In genomic region chr3:9169326-9169725, GRCh38 we compare ENCODE assay signal across 19 cellular contexts.
DNase-seq lines count a peak whose midpoint lies in the region; ATAC-seq, FAIRE-seq and TF ChIP-seq lines count a peak whose summit lies in the region.
"Had no signal": no experiment of that assay in that cellular context is flagged by ENCODE, and none has a peak within 500 bp of the region (broad histone marks: within the 10 kb centered on the region; RNA-seq: fewer than 3 reads in every experiment).

No MANE protein-coding gene starts in this region.

- no peak overlapping the region for H3K56ac ChIP-seq in H1 (replicated peaks; ENCODE audit: insufficient read length, low read depth, low read length)

- FAIRE-seq in H1 (lab: Jason Lieb, UNC): no peak
- FAIRE-seq: small intestine had no signal

- POLR2A ChIA-PET in H1 (lab: Charles Lee; ENCODE audit: partially characterized antibody): no interaction called here

- ATAC-seq in stimulated activated naive CD8-positive, alpha-beta T cell treated with anti-CD3 and anti-CD28 coated beads, Interleukin-15, amount 100 ng/mL, for 72 hours: no peak
- ATAC-seq: gastroesophageal sphincter had no signal

- H3K4ac ChIP-seq in H1 (replicated peaks; ENCODE audit: insufficient read length, low read depth, low read length) (no peak overlapping the region), neuronal stem cell (ENCODE audit: low read length) (no peak overlapping the region)

- WGBS in H1 (ENCODE audit: extremely low coverage in 1 of 2, insufficient coverage in 1 of 2, insufficient read length in 1 of 2, insufficient replicate concordance in 2 of 2, low coverage in 1 of 2, low lambda C conversion rate in 2 of 2, missing lambda C conversion rate in 1 of 2), 2 experiments: 85% methylated on average over 1 of the region's 1 CpG; no CpG with 5 or more reads in 1 of the 2 experiments
- WGBS in neuronal stem cell (ENCODE audit: extremely low coverage in 2 of 2, insufficient read length in 2 of 2, insufficient replicate concordance in 1 of 2), 2 donors: no CpG with 5 or more reads among the region's 1 CpG

- peaks cover 7% of the 10 kb centered on the region; the same call in 1 of the 2 replicates for H3F3A ChIP-seq in MM.1S (ENCODE audit: insufficient read depth, low read length)

- no peak for TF ChIP-seq RAD21 in H1 (IDR thresholded peaks at IDR 0.05 in 1 of 2, conservative IDR thresholded peaks at IDR 0.05 in 1 of 2; ENCODE audit: low read depth in 2 of 2, low read length in 2 of 2)

- H3K23ac ChIP-seq in H1 (ENCODE audit: insufficient read length): no peak overlapping the region
- no peak overlapping the region for H3K23ac ChIP-seq in neuronal stem cell (ENCODE audit: low read depth, low read length, poor library complexity)

- DNase-seq in stimulated activated naive CD8-positive, alpha-beta T cell treated with anti-CD3 and anti-CD28 coated beads, Interleukin-15, amount 100 ng/mL, for 72 hours: no peak
- DNase-seq in MM.1S (no peak), H1 (ENCODE audit: low read depth in 1 of 2, low spot score in 2 of 2) (no peak), neuronal stem cell (ENCODE audit: low spot score) (no peak), AG08396 (ENCODE audit: low spot score) (no peak), cerebellum (ENCODE audit: low spot score) (no peak)
- DNase-seq: activated gamma-delta T cell treated with Interleukin-2 at 50 U/mL for 16 hours; AML-193; cortex of kidney; HFFc6; Kasumi-1; stimulated activated CD4-positive, alpha-beta T cell treated with anti-CD3 and anti-CD28 coated beads, Interleukin-4, amount 100 ng/mL, for 1 hour; substantia nigra had no signal

- H2BK5ac ChIP-seq in H1 (ENCODE audit: low read depth, low read length) (no peak overlapping the region), neuronal stem cell (ENCODE audit: low read length) (no peak overlapping the region)

- H2BK20ac ChIP-seq in H1 (ENCODE audit: low read length): no peak overlapping the region

- no peaks in the 10 kb centered on the region for H3K23me2 ChIP-seq in H1 (ENCODE audit: low read depth, low read length)

- H3K4me3 Mint-ChIP-seq in stimulated activated naive CD8-positive, alpha-beta T cell treated with anti-CD3 and anti-CD28 coated beads, Interleukin-15, Interleukin-2, amounts not matched to agents 100 ng/mL and 50 ng/mL, for 24 hours: no peak overlapping the region
- no peak overlapping the region for H3K4me3 Mint-ChIP-seq in stimulated activated naive CD8-positive, alpha-beta T cell treated with anti-CD3 and anti-CD28 coated beads, Interleukin-15, amount 100 ng/mL, for 72 hours
- H3K4me3 Mint-ChIP-seq: HFFc6 had no signal

- H3K27me3 Mint-ChIP-seq in stimulated activated naive CD8-positive, alpha-beta T cell treated with anti-CD3 and anti-CD28 coated beads, Interleukin-15, Interleukin-2, amounts not matched to agents 100 ng/mL and 50 ng/mL, for 24 hours: no peaks in the 10 kb centered on the region
- H3K27me3 Mint-ChIP-seq in stimulated activated naive CD8-positive, alpha-beta T cell treated with anti-CD3 and anti-CD28 coated beads, Interleukin-15, amount 100 ng/mL, for 72 hours: no peaks in the 10 kb centered on the region

- H2BK12ac ChIP-seq in H1 (ENCODE audit: low read depth, low read length) (peak overlapping the region; percentile 17; the same call in 1 of the 2 replicates), neuronal stem cell (ENCODE audit: low read length) (no peak overlapping the region)

- H4K91ac ChIP-seq in H1 (replicated peaks; ENCODE audit: insufficient read length, low read length) (no peak overlapping the region), neuronal stem cell (ENCODE audit: low read depth, low read length, poor library complexity) (no peak overlapping the region)

- H3K79me1 ChIP-seq in H1 (ENCODE audit: low read depth, low read length) (no peaks in the 10 kb centered on the region), neuronal stem cell (ENCODE audit: low read depth, low read length) (no peaks in the 10 kb centered on the region)

- CTCF ChIA-PET in H1 (lab: Charles Lee; ENCODE audit: partially characterized antibody): interaction anchor here (1.2 kb wide), 2 partner anchors 55 to 101 kb away, joined by 3 to 4 read pairs; no protein-coding TSS in a partner anchor

- H4K20me1 ChIP-seq in MM.1S (ENCODE audit: insufficient read depth, low read length) (no peaks in the 10 kb centered on the region), H1 (replicated peaks in 1 of 2; ENCODE audit: control insufficient read depth in 1 of 2, insufficient read depth in 2 of 2, low read length in 2 of 2) (no peaks in the 10 kb centered on the region)

- peaks cover 37% of the 10 kb centered on the region for H3K4me1 Mint-ChIP-seq in stimulated activated naive CD8-positive, alpha-beta T cell treated with anti-CD3 and anti-CD28 coated beads, Interleukin-15, Interleukin-2, amounts not matched to agents 100 ng/mL and 50 ng/mL, for 24 hours (ENCODE audit: low read depth)
- no peaks in the 10 kb centered on the region for H3K4me1 Mint-ChIP-seq in stimulated activated naive CD8-positive, alpha-beta T cell treated with anti-CD3 and anti-CD28 coated beads, Interleukin-15, amount 100 ng/mL, for 72 hours

- no peak overlapping the region for H4K5ac ChIP-seq in H1 (ENCODE audit: insufficient read length, low read depth, low read length)

- no peak overlapping the region for H2AK5ac ChIP-seq in H1 (ENCODE audit: low read depth, low read length)
- no peak overlapping the region for H2AK5ac ChIP-seq in neuronal stem cell (ENCODE audit: low read depth, low read length)

- H2BK120ac ChIP-seq in H1 (replicated peaks; ENCODE audit: low read depth, low read length) (no peak overlapping the region), neuronal stem cell (ENCODE audit: low read depth, low read length) (no peak overlapping the region)

- H2AFZ ChIP-seq in MM.1S (ENCODE audit: low read length): no peak overlapping the region
- H2AFZ ChIP-seq in H1 (ENCODE audit: low read length): no peak overlapping the region
- no peak overlapping the region for H2AFZ ChIP-seq in neuronal stem cell (ENCODE audit: low read length)

- H3K36me3 ChIP-seq in MM.1S (replicated peaks; ENCODE audit: insufficient read depth, low read length) (no peaks in the 10 kb centered on the region), H1 (ENCODE audit: control insufficient read depth in 2 of 4, insufficient read depth in 4 of 4, low read length in 3 of 4) (no peaks in the 10 kb centered on the region), neuronal stem cell (replicated peaks in 1 of 2; ENCODE audit: control insufficient read depth in 2 of 2, insufficient read depth in 2 of 2, low read length in 2 of 2) (peaks cover 0 to 9% of the 10 kb centered on the region in 2 donors)
- H3K36me3 ChIP-seq: gastroesophageal sphincter, Peyer's patch had no signal

- no peaks in the 10 kb centered on the region for H3K9me3 Mint-ChIP-seq in stimulated activated naive CD8-positive, alpha-beta T cell treated with anti-CD3 and anti-CD28 coated beads, Interleukin-15, Interleukin-2, amounts not matched to agents 100 ng/mL and 50 ng/mL, for 24 hours
- H3K9me3 Mint-ChIP-seq in stimulated activated naive CD8-positive, alpha-beta T cell treated with anti-CD3 and anti-CD28 coated beads, Interleukin-15, amount 100 ng/mL, for 72 hours: no peaks in the 10 kb centered on the region
- H3K9me3 Mint-ChIP-seq: HFFc6; natural killer cell treated with Interleukin-12 subunit alpha and Interleukin-12 subunit beta and Interleukin-15 and Interleukin-18, amount 100 ng/mL, for 72 hours had no signal

- TF ChIP-seq CTCF in MM.1S (IDR thresholded peaks at IDR 0.05; ENCODE audit: low read length) (no peak), H1 (IDR thresholded peaks at IDR 0.05; ENCODE audit: control extremely low read depth in 1 of 3, insufficient read depth in 1 of 3, low read depth in 1 of 3, low read length in 3 of 3) (no peak)

- no peaks in the 10 kb centered on the region for H3K9me3 ChIP-seq in MM.1S (replicated peaks; ENCODE audit: insufficient read depth, low read length)
- no peaks in the 10 kb centered on the region for H3K9me3 ChIP-seq in H1 (ENCODE audit: insufficient read depth in 2 of 2, low read depth in 1 of 2, low read length in 1 of 2)
- peaks cover 0 to 6% of the 10 kb centered on the region in 2 donors for H3K9me3 ChIP-seq in neuronal stem cell (replicated peaks in 1 of 2; ENCODE audit: control insufficient read depth in 2 of 2, insufficient read depth in 1 of 2, low read depth in 1 of 2, low read length in 2 of 2)
- H3K9me3 ChIP-seq: Peyer's patch had no signal

- TF ChIP-seq POLR2A in H1 (IDR thresholded peaks at IDR 0.05; ENCODE audit: control extremely low read depth in 1 of 2, low read depth in 2 of 2, low read length in 2 of 2): no peak

- H3K9ac ChIP-seq in MM.1S (ENCODE audit: low read length): no peak overlapping the region
- no peak overlapping the region for H3K9ac ChIP-seq in H1 (replicated peaks in 1 of 4; ENCODE audit: extremely low read depth in 1 of 4, low read depth in 3 of 4, low read length in 3 of 4)
- no peak overlapping the region for H3K9ac ChIP-seq in neuronal stem cell (ENCODE audit: low read depth, low read length, poor library complexity)

- H3K18ac ChIP-seq in H1 (ENCODE audit: extremely low read depth, low read length): no peak overlapping the region; the same call in 1 of the 2 replicates
- no peak overlapping the region for H3K18ac ChIP-seq in neuronal stem cell (ENCODE audit: low read length)

- H3K79me2 ChIP-seq in MM.1S (ENCODE audit: low read length) (no peaks in the 10 kb centered on the region), H1 (ENCODE audit: control insufficient read depth in 1 of 2, insufficient read depth in 2 of 2, low read length in 2 of 2) (no peaks in the 10 kb centered on the region)

- H4K8ac ChIP-seq in H1 (ENCODE audit: extremely low read depth, insufficient read depth, low read length) (no peak overlapping the region), neuronal stem cell (ENCODE audit: low read depth, low read length) (no peak overlapping the region)

- H3K36me3 Mint-ChIP-seq in stimulated activated naive CD8-positive, alpha-beta T cell treated with anti-CD3 and anti-CD28 coated beads, Interleukin-15, Interleukin-2, amounts not matched to agents 100 ng/mL and 50 ng/mL, for 24 hours (ENCODE audit: low read depth): no peaks in the 10 kb centered on the region
- H3K36me3 Mint-ChIP-seq: natural killer cell treated with Interleukin-12 subunit alpha and Interleukin-12 subunit beta and Interleukin-15 and Interleukin-18, amount 100 ng/mL, for 72 hours had no signal

- no peak overlapping the region for H3K4me3 ChIP-seq in MM.1S (ENCODE audit: low read length)
- H3K4me3 ChIP-seq in H1 (ENCODE audit: extremely low read depth in 1 of 4, insufficient read depth in 2 of 4, low read depth in 3 of 4, low read length in 4 of 4): no peak overlapping the region
- no peak overlapping the region for H3K4me3 ChIP-seq in neuronal stem cell (ENCODE audit: low read length in 2 of 2)
- H3K4me3 ChIP-seq: gastroesophageal sphincter, Peyer's patch had no signal

- no peak overlapping the region for H3K14ac ChIP-seq in H1 (ENCODE audit: insufficient read length)
- no peak overlapping the region for H3K14ac ChIP-seq in neuronal stem cell (ENCODE audit: low read length)

- no peaks in the 10 kb centered on the region for H3K9me2 ChIP-seq in MM.1S (replicated peaks; ENCODE audit: insufficient read depth, low read length)

- peak overlapping the region; percentile 26 for H3K27ac Mint-ChIP-seq in stimulated activated naive CD8-positive, alpha-beta T cell treated with anti-CD3 and anti-CD28 coated beads, Interleukin-15, Interleukin-2, amounts not matched to agents 100 ng/mL and 50 ng/mL, for 24 hours
- H3K27ac Mint-ChIP-seq in stimulated activated naive CD8-positive, alpha-beta T cell treated with anti-CD3 and anti-CD28 coated beads, Interleukin-15, amount 100 ng/mL, for 72 hours: peak overlapping the region in 1 of 2 donors; percentile 19
- H3K27ac Mint-ChIP-seq: HFFc6; natural killer cell treated with Interleukin-12 subunit alpha and Interleukin-12 subunit beta and Interleukin-15 and Interleukin-18, amount 100 ng/mL, for 72 hours; progenitor cell of endocrine pancreas had no signal

- TF ChIP-seq EP300 in H1 (IDR thresholded peaks at IDR 0.05; ENCODE audit: borderline replicate concordance in 1 of 2, low read depth in 2 of 2, low read length in 2 of 2): no peak

- H3K4me1 ChIP-seq in MM.1S (ENCODE audit: low read length) (peaks cover 20% of the 10 kb centered on the region), H1 (replicated peaks in 1 of 4; ENCODE audit: control insufficient read depth in 3 of 4, insufficient read depth in 4 of 4, low read length in 3 of 4) (peaks cover 0 to 5% (median 2%) of the 10 kb centered on the region in 4 experiments; a peak in 3 of 7 replicates), neuronal stem cell (ENCODE audit: control insufficient read depth in 2 of 2, insufficient read depth in 1 of 2, low read depth in 1 of 2, low read length in 2 of 2) (peaks cover 0 to 16% of the 10 kb centered on the region in 2 donors)
- H3K4me1 ChIP-seq: gastroesophageal sphincter had no signal

- H3K4me2 ChIP-seq in MM.1S (ENCODE audit: low read depth, low read length) (peak overlapping the region; percentile 63), H1 (ENCODE audit: insufficient read depth in 1 of 2, low read depth in 2 of 2, low read length in 2 of 2) (no peak overlapping the region), neuronal stem cell (ENCODE audit: insufficient read depth, low read length, poor library complexity, severe bottlenecking) (no peak overlapping the region)

- H3K27ac ChIP-seq in MM.1S (ENCODE audit: low read length) (no peak overlapping the region), H1 (ENCODE audit: low read depth, low read length) (no peak overlapping the region), neuronal stem cell (replicated peaks; ENCODE audit: low read length) (no peak overlapping the region)
- H3K27ac ChIP-seq: gastroesophageal sphincter had no signal

- H3K27me3 ChIP-seq in MM.1S (replicated peaks; ENCODE audit: insufficient read depth, low read length): no peaks in the 10 kb centered on the region
- no peaks in the 10 kb centered on the region for H3K27me3 ChIP-seq in H1 (replicated peaks in 1 of 4; ENCODE audit: control insufficient read depth in 3 of 4, extremely low read depth in 1 of 4, insufficient read depth in 3 of 4, low read length in 3 of 4)
- no peaks in the 10 kb centered on the region for H3K27me3 ChIP-seq in neuronal stem cell (ENCODE audit: control insufficient read depth in 3 of 3, insufficient read depth in 3 of 3, low read depth in 1 of 3, low read length in 3 of 3)
- H3K27me3 ChIP-seq: gastroesophageal sphincter, Peyer's patch had no signal

- H2BK15ac ChIP-seq in H1 (ENCODE audit: low read length): no peak overlapping the region
- no peak overlapping the region for H2BK15ac ChIP-seq in neuronal stem cell (ENCODE audit: low read length)
